Comparison of ENCODE assay signal across 1 cellular context in the genomic region with DNA sequence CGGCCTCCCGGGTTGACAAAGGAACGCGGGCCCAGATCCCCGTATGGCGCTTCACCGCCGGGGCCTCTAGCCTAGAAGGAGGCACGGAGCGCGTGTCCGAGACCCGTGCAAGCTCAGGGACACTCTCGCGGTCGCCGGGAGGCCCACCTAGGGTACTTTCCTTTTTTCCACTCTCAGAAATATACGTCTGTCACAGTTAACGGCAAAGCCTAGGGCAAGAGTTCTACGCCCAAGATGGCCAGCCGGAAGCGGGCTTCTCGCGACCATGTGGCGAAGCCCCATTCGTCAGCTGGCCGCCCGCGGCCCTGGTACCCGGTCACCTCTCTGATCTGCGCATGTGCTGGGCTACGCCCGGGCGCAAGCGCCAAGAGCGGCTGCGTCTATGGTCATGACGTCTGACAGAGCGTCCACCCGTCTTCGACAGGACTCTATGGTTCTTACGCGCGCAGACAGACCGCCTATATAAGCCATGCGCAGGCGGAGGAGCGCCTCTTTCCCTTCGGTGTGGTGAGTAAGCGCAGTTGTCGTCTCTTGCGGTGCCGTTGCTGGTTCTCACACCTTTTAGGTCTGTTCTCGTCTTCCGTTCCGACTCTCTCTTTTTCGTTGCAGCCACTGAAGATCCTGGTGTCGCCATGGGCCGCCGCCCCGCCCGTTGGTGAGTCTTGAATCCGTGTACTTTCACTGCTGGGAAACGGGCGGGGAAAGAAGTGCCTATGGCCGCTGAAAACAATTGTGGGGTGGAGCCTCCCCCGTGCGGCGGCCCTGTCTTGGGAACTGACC.
TF ChIP-seq lines count a peak whose summit lies in the region.

A gene (plus strand): TSS at position 490 of the 780 bp plus-strand sequence. CDS start 143 bp downstream, at position 633.

TF ChIP-seq in GM12878, 131 proteins besides CTCF, POLR2A, EP300 and RAD21 (continued from another document and continues in another):
- TF ChIP-seq, protein P1, sequence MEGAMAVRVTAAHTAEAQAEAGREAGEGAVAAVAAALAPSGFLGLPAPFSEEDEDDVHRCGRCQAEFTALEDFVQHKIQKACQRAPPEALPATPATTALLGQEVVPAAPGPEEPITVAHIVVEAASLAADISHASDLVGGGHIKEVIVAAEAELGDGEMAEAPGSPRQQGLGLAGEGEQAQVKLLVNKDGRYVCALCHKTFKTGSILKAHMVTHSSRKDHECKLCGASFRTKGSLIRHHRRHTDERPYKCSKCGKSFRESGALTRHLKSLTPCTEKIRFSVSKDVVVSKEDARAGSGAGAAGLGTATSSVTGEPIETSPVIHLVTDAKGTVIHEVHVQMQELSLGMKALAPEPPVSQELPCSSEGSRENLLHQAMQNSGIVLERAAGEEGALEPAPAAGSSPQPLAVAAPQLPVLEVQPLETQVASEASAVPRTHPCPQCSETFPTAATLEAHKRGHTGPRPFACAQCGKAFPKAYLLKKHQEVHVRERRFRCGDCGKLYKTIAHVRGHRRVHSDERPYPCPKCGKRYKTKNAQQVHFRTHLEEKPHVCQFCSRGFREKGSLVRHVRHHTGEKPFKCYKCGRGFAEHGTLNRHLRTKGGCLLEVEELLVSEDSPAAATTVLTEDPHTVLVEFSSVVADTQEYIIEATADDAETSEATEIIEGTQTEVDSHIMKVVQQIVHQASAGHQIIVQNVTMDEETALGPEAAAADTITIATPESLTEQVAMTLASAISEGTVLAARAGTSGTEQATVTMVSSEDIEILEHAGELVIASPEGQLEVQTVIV (IDR thresholded peaks at IDR 0.05; ENCODE audit: borderline replicate concordance, partially characterized antibody) = no peak
- TF ChIP-seq, protein P2, sequence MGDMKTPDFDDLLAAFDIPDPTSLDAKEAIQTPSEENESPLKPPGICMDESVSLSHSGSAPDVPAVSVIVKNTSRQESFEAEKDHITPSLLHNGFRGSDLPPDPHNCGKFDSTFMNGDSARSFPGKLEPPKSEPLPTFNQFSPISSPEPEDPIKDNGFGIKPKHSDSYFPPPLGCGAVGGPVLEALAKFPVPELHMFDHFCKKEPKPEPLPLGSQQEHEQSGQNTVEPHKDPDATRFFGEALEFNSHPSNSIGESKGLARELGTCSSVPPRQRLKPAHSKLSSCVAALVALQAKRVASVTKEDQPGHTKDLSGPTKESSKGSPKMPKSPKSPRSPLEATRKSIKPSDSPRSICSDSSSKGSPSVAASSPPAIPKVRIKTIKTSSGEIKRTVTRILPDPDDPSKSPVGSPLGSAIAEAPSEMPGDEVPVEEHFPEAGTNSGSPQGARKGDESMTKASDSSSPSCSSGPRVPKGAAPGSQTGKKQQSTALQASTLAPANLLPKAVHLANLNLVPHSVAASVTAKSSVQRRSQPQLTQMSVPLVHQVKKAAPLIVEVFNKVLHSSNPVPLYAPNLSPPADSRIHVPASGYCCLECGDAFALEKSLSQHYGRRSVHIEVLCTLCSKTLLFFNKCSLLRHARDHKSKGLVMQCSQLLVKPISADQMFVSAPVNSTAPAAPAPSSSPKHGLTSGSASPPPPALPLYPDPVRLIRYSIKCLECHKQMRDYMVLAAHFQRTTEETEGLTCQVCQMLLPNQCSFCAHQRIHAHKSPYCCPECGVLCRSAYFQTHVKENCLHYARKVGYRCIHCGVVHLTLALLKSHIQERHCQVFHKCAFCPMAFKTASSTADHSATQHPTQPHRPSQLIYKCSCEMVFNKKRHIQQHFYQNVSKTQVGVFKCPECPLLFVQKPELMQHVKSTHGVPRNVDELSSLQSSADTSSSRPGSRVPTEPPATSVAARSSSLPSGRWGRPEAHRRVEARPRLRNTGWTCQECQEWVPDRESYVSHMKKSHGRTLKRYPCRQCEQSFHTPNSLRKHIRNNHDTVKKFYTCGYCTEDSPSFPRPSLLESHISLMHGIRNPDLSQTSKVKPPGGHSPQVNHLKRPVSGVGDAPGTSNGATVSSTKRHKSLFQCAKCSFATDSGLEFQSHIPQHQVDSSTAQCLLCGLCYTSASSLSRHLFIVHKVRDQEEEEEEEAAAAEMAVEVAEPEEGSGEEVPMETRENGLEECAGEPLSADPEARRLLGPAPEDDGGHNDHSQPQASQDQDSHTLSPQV (IDR thresholded peaks at IDR 0.05) = no peak
- TF ChIP-seq, protein P3, sequence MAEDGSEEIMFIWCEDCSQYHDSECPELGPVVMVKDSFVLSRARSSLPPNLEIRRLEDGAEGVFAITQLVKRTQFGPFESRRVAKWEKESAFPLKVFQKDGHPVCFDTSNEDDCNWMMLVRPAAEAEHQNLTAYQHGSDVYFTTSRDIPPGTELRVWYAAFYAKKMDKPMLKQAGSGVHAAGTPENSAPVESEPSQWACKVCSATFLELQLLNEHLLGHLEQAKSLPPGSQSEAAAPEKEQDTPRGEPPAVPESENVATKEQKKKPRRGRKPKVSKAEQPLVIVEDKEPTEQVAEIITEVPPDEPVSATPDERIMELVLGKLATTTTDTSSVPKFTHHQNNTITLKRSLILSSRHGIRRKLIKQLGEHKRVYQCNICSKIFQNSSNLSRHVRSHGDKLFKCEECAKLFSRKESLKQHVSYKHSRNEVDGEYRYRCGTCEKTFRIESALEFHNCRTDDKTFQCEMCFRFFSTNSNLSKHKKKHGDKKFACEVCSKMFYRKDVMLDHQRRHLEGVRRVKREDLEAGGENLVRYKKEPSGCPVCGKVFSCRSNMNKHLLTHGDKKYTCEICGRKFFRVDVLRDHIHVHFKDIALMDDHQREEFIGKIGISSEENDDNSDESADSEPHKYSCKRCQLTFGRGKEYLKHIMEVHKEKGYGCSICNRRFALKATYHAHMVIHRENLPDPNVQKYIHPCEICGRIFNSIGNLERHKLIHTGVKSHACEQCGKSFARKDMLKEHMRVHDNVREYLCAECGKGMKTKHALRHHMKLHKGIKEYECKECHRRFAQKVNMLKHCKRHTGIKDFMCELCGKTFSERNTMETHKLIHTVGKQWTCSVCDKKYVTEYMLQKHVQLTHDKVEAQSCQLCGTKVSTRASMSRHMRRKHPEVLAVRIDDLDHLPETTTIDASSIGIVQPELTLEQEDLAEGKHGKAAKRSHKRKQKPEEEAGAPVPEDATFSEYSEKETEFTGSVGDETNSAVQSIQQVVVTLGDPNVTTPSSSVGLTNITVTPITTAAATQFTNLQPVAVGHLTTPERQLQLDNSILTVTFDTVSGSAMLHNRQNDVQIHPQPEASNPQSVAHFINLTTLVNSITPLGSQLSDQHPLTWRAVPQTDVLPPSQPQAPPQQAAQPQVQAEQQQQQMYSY (CRISPR knock-in tag; IDR thresholded peaks at IDR 0.05) = no peak
- peak; percentile 92 for TF ChIP-seq CREM (IDR thresholded peaks at IDR 0.05; ENCODE audit: low read depth)
- TF ChIP-seq, protein P4, sequence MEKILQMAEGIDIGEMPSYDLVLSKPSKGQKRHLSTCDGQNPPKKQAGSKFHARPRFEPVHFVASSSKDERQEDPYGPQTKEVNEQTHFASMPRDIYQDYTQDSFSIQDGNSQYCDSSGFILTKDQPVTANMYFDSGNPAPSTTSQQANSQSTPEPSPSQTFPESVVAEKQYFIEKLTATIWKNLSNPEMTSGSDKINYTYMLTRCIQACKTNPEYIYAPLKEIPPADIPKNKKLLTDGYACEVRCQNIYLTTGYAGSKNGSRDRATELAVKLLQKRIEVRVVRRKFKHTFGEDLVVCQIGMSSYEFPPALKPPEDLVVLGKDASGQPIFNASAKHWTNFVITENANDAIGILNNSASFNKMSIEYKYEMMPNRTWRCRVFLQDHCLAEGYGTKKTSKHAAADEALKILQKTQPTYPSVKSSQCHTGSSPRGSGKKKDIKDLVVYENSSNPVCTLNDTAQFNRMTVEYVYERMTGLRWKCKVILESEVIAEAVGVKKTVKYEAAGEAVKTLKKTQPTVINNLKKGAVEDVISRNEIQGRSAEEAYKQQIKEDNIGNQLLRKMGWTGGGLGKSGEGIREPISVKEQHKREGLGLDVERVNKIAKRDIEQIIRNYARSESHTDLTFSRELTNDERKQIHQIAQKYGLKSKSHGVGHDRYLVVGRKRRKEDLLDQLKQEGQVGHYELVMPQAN (conservative IDR thresholded peaks at IDR 0.05) = peak; percentile 27; the same call in 1 of the 2 replicates
- TF ChIP-seq, protein P5, sequence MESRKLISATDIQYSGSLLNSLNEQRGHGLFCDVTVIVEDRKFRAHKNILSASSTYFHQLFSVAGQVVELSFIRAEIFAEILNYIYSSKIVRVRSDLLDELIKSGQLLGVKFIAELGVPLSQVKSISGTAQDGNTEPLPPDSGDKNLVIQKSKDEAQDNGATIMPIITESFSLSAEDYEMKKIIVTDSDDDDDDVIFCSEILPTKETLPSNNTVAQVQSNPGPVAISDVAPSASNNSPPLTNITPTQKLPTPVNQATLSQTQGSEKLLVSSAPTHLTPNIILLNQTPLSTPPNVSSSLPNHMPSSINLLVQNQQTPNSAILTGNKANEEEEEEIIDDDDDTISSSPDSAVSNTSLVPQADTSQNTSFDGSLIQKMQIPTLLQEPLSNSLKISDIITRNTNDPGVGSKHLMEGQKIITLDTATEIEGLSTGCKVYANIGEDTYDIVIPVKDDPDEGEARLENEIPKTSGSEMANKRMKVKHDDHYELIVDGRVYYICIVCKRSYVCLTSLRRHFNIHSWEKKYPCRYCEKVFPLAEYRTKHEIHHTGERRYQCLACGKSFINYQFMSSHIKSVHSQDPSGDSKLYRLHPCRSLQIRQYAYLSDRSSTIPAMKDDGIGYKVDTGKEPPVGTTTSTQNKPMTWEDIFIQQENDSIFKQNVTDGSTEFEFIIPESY (IDR thresholded peaks at IDR 0.05) = no peak
- TF ChIP-seq SMC3 (IDR thresholded peaks at IDR 0.05; ENCODE audit: borderline replicate concordance, low read length) = no peak
- TF ChIP-seq HDAC2 (IDR thresholded peaks at IDR 0.05) = no peak
- TF ChIP-seq BMI1 (IDR thresholded peaks at IDR 0.05; ENCODE audit: borderline replicate concordance) = 0 out of 2 replicates have a peak, but pooled peaks have one; percentile 32
- TF ChIP-seq MEF2A (IDR thresholded peaks at IDR 0.05; ENCODE audit: insufficient read depth, low read depth, low read length) = no peak
- TF ChIP-seq IKZF1 (conservative IDR thresholded peaks at IDR 0.05) = peak; percentile 79
- TF ChIP-seq SUZ12 (IDR thresholded peaks at IDR 0.05; ENCODE audit: unreplicated experiment) = no peak
- TF ChIP-seq SRF (IDR thresholded peaks at IDR 0.05; ENCODE audit: low read depth in 2 of 2, low read length in 2 of 2) = peak; percentile 95 to 97
- TF ChIP-seq, protein P6, sequence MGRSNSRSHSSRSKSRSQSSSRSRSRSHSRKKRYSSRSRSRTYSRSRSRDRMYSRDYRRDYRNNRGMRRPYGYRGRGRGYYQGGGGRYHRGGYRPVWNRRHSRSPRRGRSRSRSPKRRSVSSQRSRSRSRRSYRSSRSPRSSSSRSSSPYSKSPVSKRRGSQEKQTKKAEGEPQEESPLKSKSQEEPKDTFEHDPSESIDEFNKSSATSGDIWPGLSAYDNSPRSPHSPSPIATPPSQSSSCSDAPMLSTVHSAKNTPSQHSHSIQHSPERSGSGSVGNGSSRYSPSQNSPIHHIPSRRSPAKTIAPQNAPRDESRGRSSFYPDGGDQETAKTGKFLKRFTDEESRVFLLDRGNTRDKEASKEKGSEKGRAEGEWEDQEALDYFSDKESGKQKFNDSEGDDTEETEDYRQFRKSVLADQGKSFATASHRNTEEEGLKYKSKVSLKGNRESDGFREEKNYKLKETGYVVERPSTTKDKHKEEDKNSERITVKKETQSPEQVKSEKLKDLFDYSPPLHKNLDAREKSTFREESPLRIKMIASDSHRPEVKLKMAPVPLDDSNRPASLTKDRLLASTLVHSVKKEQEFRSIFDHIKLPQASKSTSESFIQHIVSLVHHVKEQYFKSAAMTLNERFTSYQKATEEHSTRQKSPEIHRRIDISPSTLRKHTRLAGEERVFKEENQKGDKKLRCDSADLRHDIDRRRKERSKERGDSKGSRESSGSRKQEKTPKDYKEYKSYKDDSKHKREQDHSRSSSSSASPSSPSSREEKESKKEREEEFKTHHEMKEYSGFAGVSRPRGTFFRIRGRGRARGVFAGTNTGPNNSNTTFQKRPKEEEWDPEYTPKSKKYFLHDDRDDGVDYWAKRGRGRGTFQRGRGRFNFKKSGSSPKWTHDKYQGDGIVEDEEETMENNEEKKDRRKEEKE (IDR thresholded peaks at IDR 0.05) = no peak
- TF ChIP-seq HDGF (IDR thresholded peaks at IDR 0.05) = no peak
- TF ChIP-seq SMARCA5 (IDR thresholded peaks at IDR 0.05) = 0 out of 2 replicates have a peak, but pooled peaks have one; percentile 53
- TF ChIP-seq EZH2 (IDR thresholded peaks at IDR 0.05; ENCODE audit: borderline replicate concordance, control insufficient read depth, low read depth, low read length) = no peak
- TF ChIP-seq NFIC (IDR thresholded peaks at IDR 0.05; ENCODE audit: low read depth, low read length) = no peak
- peak; percentile 4; a peak in 1 of 4 replicates for TF ChIP-seq BHLHE40 (IDR thresholded peaks at IDR 0.05; ENCODE audit: borderline replicate concordance in 1 of 2, low read depth in 2 of 2, low read length in 1 of 2)
- TF ChIP-seq MEF2B (IDR thresholded peaks at IDR 0.05; ENCODE audit: partially characterized antibody, poor library complexity, severe bottlenecking) = no peak
- TF ChIP-seq EGR1 (IDR thresholded peaks at IDR 0.05; ENCODE audit: borderline replicate concordance in 1 of 2, low read depth in 2 of 2, low read length in 2 of 2) = peak; percentile 35 to 81
- 0 out of 2 replicates have a peak, but pooled peaks have one; percentile 29 for TF ChIP-seq PAX5 (IDR thresholded peaks at IDR 0.05; ENCODE audit: borderline replicate concordance, low read depth, low read length)
- no peak for TF ChIP-seq BCL11A (IDR thresholded peaks at IDR 0.05; ENCODE audit: low read depth, low read length)
- TF ChIP-seq MTA2 (IDR thresholded peaks at IDR 0.05; ENCODE audit: low read depth) = 0 out of 2 replicates have a peak, but pooled peaks have one; percentile 9
- TF ChIP-seq BRCA1 (IDR thresholded peaks at IDR 0.05; ENCODE audit: low read depth, low read length) = no peak
- TF ChIP-seq CBX3 (IDR thresholded peaks at IDR 0.05; ENCODE audit: borderline replicate concordance, low read depth) = no peak
- no peak for TF ChIP-seq NFXL1 (IDR thresholded peaks at IDR 0.05; ENCODE audit: borderline replicate concordance)
- no peak for TF ChIP-seq SIX5 (IDR thresholded peaks at IDR 0.05; ENCODE audit: low read depth, low read length, severe bottlenecking)
- TF ChIP-seq SUPT20H (IDR thresholded peaks at IDR 0.05; ENCODE audit: borderline replicate concordance, control insufficient read depth, low read depth, low read length) = no peak
- TF ChIP-seq MTA3 (IDR thresholded peaks at IDR 0.05; ENCODE audit: borderline replicate concordance, low read length) = no peak
- TF ChIP-seq RUNX3 (IDR thresholded peaks at IDR 0.05; ENCODE audit: low read length) = peak; percentile 64
- no peak for TF ChIP-seq SPI1 (IDR thresholded peaks at IDR 0.05; ENCODE audit: borderline replicate concordance, insufficient read depth, low read depth, low read length)
- no peak for TF ChIP-seq ZZZ3 (IDR thresholded peaks at IDR 0.05; ENCODE audit: control insufficient read depth, insufficient read length, low read depth)
- no peak for TF ChIP-seq SREBF1 (IDR thresholded peaks at IDR 0.05; ENCODE audit: low read length)
- no peak for TF ChIP-seq KAT2A (conservative IDR thresholded peaks at IDR 0.05; ENCODE audit: control insufficient read depth, low read depth, low read length)
